Comparison of ENCODE assay signal across 2 cellular contexts in the genomic region with DNA sequence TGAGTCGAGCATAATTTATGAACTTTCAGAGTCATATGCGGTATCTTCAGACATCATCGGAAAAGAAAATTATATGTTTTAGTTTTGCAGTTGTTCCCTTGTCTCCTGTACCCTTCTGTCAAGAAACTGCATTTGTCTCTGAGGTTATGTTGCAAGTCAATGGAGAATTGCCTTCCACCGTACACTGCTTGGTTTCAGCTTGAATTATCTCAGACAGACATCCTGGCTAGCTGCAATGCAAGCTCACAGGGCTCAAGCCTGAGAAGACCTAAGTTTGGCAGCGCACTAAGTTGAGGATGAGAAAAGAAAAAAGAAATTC.
TF ChIP-seq lines count a peak whose summit lies in the region.

No MANE protein-coding gene starts in this region.

TF ChIP-seq in HEK293, 187 proteins besides CTCF, POLR2A, EP300 and RAD21:
- TF ChIP-seq SP7 (tag by site-specific recombination; IDR thresholded peaks at IDR 0.05) (peak; percentile 95), ZNF10 (tag by site-specific recombination; IDR thresholded peaks at IDR 0.05) (peak; percentile 56; the same call in 1 of the 2 replicates), HOXD13 (CRISPR knock-in tag; IDR thresholded peaks at IDR 0.05; ENCODE audit: borderline replicate concordance) (no peak)

TF ChIP-seq in K562, 482 proteins besides CTCF, POLR2A, EP300 and RAD21 (continues in another document):
- no peak for TF ChIP-seq NR2C2 (CRISPR knock-in tag; IDR thresholded peaks at IDR 0.05)
- 0 out of 2 replicates have a peak, but pooled peaks have one; percentile 18 for TF ChIP-seq NR2C2 (tag; IDR thresholded peaks at IDR 0.05)
- peak; percentile 77 for TF ChIP-seq CEBPB (tag; IDR thresholded peaks at IDR 0.05)
- TF ChIP-seq DNMT1 (IDR thresholded peaks at IDR 0.05) = no peak
- TF ChIP-seq, protein P1, sequence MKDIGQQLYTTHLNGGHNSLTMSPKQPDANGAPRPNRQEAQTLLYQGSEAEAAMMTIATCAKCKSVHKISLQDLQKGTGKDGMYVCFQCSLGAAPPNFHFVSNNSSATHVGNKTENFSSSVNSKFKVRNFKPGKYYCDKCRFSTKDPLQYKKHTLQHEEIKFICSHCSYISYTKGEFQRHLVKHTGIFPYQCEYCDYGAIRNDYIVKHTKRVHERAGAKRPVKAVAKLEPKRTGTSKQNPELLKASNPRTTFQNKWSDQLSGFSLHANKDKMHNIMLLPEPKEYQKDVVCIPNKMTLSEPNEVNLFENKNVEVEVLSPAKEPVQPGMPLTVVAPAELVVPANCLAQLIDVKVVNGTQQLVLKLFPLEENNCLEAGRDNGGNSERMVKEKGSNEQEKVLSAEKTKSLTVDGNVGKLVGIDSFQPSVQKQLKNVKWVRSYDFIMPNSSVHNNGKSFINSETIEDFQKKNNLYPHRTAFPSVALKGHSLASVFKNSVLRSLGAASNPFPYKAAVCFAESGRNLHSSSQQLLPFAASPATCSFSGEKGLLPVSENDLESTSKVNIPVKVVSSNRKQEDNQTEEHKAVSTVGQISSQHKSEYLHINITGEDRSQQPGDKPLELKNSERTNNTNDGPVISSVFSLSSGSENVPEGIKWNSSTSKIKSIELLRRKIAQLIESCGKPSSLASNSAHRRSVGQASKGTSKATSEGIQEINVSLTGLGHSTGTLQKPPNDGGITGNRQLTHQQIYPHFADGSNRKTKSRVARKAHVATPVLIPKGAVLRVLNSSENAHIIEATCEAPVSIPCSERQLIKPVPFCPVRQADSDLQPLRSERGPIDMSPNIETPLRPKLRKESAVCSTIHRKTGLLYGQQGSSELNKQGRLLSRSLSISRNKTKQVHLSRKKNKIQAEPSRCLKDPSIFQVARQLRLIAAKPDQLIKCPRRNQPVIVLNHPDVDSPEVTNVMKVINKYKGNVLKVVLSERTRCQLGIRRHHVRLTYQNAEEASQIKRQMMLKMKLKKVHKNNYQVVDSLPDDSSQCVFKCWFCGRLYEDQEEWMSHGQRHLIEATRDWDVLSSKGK (CRISPR knock-in tag; IDR thresholded peaks at IDR 0.05) = no peak
- no peak for TF ChIP-seq MAFK (IDR thresholded peaks at IDR 0.05; ENCODE audit: low read length)
- TF ChIP-seq ZNF12 (CRISPR knock-in tag; IDR thresholded peaks at IDR 0.05) = no peak
- no peak for TF ChIP-seq TEAD4 (IDR thresholded peaks at IDR 0.05; ENCODE audit: low read length)
- no peak for TF ChIP-seq TEAD4 (CRISPR knock-in tag; IDR thresholded peaks at IDR 0.05; ENCODE audit: borderline replicate concordance)
- TF ChIP-seq SAP30 (IDR thresholded peaks at IDR 0.05; ENCODE audit: borderline replicate concordance, insufficient read depth, low read depth, low read length, poor library complexity, severe bottlenecking) = no peak
- no peak for TF ChIP-seq SIN3A (IDR thresholded peaks at IDR 0.05; ENCODE audit: borderline replicate concordance in 2 of 2, control insufficient read depth in 1 of 2, low read depth in 2 of 2, low read length in 2 of 2)
- TF ChIP-seq CBFA2T3 (IDR thresholded peaks at IDR 0.05) = peak; percentile 56
- no peak for TF ChIP-seq SETDB1 (IDR thresholded peaks at IDR 0.05; ENCODE audit: low read length)
- TF ChIP-seq, protein P2, sequence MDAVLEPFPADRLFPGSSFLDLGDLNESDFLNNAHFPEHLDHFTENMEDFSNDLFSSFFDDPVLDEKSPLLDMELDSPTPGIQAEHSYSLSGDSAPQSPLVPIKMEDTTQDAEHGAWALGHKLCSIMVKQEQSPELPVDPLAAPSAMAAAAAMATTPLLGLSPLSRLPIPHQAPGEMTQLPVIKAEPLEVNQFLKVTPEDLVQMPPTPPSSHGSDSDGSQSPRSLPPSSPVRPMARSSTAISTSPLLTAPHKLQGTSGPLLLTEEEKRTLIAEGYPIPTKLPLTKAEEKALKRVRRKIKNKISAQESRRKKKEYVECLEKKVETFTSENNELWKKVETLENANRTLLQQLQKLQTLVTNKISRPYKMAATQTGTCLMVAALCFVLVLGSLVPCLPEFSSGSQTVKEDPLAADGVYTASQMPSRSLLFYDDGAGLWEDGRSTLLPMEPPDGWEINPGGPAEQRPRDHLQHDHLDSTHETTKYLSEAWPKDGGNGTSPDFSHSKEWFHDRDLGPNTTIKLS (IDR thresholded peaks at IDR 0.05; ENCODE audit: borderline replicate concordance, low read depth) = no peak
- TF ChIP-seq POLR2AphosphoS5 (IDR thresholded peaks at IDR 0.05; ENCODE audit: control insufficient read depth, insufficient read depth, low read depth, low read length) = no peak
- no peak for TF ChIP-seq MEF2A (IDR thresholded peaks at IDR 0.05; ENCODE audit: control insufficient read depth, low read depth, low read length)
- TF ChIP-seq, protein P3, sequence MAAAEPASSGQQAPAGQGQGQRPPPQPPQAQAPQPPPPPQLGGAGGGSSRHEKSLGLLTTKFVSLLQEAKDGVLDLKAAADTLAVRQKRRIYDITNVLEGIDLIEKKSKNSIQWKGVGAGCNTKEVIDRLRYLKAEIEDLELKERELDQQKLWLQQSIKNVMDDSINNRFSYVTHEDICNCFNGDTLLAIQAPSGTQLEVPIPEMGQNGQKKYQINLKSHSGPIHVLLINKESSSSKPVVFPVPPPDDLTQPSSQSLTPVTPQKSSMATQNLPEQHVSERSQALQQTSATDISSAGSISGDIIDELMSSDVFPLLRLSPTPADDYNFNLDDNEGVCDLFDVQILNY (CRISPR knock-in tag; IDR thresholded peaks at IDR 0.05) = no peak
- TF ChIP-seq, protein P4, sequence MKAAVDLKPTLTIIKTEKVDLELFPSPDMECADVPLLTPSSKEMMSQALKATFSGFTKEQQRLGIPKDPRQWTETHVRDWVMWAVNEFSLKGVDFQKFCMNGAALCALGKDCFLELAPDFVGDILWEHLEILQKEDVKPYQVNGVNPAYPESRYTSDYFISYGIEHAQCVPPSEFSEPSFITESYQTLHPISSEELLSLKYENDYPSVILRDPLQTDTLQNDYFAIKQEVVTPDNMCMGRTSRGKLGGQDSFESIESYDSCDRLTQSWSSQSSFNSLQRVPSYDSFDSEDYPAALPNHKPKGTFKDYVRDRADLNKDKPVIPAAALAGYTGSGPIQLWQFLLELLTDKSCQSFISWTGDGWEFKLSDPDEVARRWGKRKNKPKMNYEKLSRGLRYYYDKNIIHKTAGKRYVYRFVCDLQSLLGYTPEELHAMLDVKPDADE (conservative IDR thresholded peaks at IDR 0.05; ENCODE audit: control insufficient read depth, low read depth, low read length) = no peak
- TF ChIP-seq, protein P5, sequence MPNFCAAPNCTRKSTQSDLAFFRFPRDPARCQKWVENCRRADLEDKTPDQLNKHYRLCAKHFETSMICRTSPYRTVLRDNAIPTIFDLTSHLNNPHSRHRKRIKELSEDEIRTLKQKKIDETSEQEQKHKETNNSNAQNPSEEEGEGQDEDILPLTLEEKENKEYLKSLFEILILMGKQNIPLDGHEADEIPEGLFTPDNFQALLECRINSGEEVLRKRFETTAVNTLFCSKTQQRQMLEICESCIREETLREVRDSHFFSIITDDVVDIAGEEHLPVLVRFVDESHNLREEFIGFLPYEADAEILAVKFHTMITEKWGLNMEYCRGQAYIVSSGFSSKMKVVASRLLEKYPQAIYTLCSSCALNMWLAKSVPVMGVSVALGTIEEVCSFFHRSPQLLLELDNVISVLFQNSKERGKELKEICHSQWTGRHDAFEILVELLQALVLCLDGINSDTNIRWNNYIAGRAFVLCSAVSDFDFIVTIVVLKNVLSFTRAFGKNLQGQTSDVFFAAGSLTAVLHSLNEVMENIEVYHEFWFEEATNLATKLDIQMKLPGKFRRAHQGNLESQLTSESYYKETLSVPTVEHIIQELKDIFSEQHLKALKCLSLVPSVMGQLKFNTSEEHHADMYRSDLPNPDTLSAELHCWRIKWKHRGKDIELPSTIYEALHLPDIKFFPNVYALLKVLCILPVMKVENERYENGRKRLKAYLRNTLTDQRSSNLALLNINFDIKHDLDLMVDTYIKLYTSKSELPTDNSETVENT (CRISPR knock-in tag; IDR thresholded peaks at IDR 0.05) = no peak
- TF ChIP-seq, protein P6, sequence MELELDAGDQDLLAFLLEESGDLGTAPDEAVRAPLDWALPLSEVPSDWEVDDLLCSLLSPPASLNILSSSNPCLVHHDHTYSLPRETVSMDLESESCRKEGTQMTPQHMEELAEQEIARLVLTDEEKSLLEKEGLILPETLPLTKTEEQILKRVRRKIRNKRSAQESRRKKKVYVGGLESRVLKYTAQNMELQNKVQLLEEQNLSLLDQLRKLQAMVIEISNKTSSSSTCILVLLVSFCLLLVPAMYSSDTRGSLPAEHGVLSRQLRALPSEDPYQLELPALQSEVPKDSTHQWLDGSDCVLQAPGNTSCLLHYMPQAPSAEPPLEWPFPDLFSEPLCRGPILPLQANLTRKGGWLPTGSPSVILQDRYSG (tag; conservative IDR thresholded peaks at IDR 0.05; ENCODE audit: low read depth) = no peak
- peak; percentile 58; the same call in 1 of the 2 replicates for TF ChIP-seq DPF2 (IDR thresholded peaks at IDR 0.05)
- TF ChIP-seq PHF20 (IDR thresholded peaks at IDR 0.05; ENCODE audit: partially characterized antibody) = no peak
- TF ChIP-seq, protein P7, sequence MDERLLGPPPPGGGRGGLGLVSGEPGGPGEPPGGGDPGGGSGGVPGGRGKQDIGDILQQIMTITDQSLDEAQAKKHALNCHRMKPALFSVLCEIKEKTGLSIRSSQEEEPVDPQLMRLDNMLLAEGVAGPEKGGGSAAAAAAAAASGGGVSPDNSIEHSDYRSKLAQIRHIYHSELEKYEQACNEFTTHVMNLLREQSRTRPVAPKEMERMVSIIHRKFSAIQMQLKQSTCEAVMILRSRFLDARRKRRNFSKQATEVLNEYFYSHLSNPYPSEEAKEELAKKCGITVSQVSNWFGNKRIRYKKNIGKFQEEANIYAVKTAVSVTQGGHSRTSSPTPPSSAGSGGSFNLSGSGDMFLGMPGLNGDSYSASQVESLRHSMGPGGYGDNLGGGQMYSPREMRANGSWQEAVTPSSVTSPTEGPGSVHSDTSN (CRISPR knock-in tag; IDR thresholded peaks at IDR 0.05; ENCODE audit: low read depth) = no peak
- TF ChIP-seq, protein P7 (tag; conservative IDR thresholded peaks at IDR 0.05; ENCODE audit: low read depth) = peak; percentile 74
- TF ChIP-seq GATA2 (CRISPR knock-in tag; IDR thresholded peaks at IDR 0.05) = peak; percentile 47; the same call in 1 of the 2 replicates
- TF ChIP-seq BRF1 (IDR thresholded peaks at IDR 0.05; ENCODE audit: borderline replicate concordance, extremely low read depth, insufficient read length) = no peak
- no peak for TF ChIP-seq ZNF668 (CRISPR knock-in tag; IDR thresholded peaks at IDR 0.05)
- TF ChIP-seq CHD2 (IDR thresholded peaks at IDR 0.05; ENCODE audit: low read depth, low read length) = no peak
- TF ChIP-seq CSDE1 (IDR thresholded peaks at IDR 0.05) = no peak
- TF ChIP-seq, protein P8, sequence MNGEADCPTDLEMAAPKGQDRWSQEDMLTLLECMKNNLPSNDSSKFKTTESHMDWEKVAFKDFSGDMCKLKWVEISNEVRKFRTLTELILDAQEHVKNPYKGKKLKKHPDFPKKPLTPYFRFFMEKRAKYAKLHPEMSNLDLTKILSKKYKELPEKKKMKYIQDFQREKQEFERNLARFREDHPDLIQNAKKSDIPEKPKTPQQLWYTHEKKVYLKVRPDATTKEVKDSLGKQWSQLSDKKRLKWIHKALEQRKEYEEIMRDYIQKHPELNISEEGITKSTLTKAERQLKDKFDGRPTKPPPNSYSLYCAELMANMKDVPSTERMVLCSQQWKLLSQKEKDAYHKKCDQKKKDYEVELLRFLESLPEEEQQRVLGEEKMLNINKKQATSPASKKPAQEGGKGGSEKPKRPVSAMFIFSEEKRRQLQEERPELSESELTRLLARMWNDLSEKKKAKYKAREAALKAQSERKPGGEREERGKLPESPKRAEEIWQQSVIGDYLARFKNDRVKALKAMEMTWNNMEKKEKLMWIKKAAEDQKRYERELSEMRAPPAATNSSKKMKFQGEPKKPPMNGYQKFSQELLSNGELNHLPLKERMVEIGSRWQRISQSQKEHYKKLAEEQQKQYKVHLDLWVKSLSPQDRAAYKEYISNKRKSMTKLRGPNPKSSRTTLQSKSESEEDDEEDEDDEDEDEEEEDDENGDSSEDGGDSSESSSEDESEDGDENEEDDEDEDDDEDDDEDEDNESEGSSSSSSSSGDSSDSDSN (IDR thresholded peaks at IDR 0.05; ENCODE audit: borderline replicate concordance in 1 of 2, low read depth in 2 of 2, low read length in 2 of 2) = 0 out of 4 replicates have a peak, but pooled peaks of 1 of the 2 experiments have one; percentile 46
- no peak for TF ChIP-seq ZFX (CRISPR knock-in tag; IDR thresholded peaks at IDR 0.05)
- peak; percentile 87 for TF ChIP-seq MEIS2 (IDR thresholded peaks at IDR 0.05; ENCODE audit: partially characterized antibody)
- no peak for TF ChIP-seq CEBPG (CRISPR knock-in tag; IDR thresholded peaks at IDR 0.05)
- TF ChIP-seq CEBPG (tag; conservative IDR thresholded peaks at IDR 0.05 in 1 of 2, IDR thresholded peaks at IDR 0.05 in 1 of 2) = peak in 1 of 2 experiments; percentile 40; a peak in 1 of 4 replicates
- TF ChIP-seq, protein P9, sequence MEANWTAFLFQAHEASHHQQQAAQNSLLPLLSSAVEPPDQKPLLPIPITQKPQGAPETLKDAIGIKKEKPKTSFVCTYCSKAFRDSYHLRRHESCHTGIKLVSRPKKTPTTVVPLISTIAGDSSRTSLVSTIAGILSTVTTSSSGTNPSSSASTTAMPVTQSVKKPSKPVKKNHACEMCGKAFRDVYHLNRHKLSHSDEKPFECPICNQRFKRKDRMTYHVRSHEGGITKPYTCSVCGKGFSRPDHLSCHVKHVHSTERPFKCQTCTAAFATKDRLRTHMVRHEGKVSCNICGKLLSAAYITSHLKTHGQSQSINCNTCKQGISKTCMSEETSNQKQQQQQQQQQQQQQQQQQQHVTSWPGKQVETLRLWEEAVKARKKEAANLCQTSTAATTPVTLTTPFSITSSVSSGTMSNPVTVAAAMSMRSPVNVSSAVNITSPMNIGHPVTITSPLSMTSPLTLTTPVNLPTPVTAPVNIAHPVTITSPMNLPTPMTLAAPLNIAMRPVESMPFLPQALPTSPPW (CRISPR knock-in tag; IDR thresholded peaks at IDR 0.05) = no peak
- TF ChIP-seq HNRNPLL (IDR thresholded peaks at IDR 0.05; ENCODE audit: low read depth, low read length, poor library complexity, severe bottlenecking) = peak; percentile 60
- no peak for TF ChIP-seq CHD1 (IDR thresholded peaks at IDR 0.05; ENCODE audit: low read length)
- TF ChIP-seq CBX3 (IDR thresholded peaks at IDR 0.05; ENCODE audit: borderline replicate concordance in 1 of 2, low read length in 2 of 2) = no peak
- peak; percentile 30; the same call in 1 of the 2 replicates for TF ChIP-seq TAL1 (IDR thresholded peaks at IDR 0.05)
- TF ChIP-seq RBBP5 (IDR thresholded peaks at IDR 0.05; ENCODE audit: borderline replicate concordance, insufficient read depth, low read length, poor library complexity, severe bottlenecking) = peak; percentile 39
- TF ChIP-seq MCM2 (IDR thresholded peaks at IDR 0.05; ENCODE audit: low read depth) = no peak
- no peak for TF ChIP-seq ZNF217 (CRISPR knock-in tag; IDR thresholded peaks at IDR 0.05)
- TF ChIP-seq MCM5 (IDR thresholded peaks at IDR 0.05; ENCODE audit: low read depth) = no peak
- no peak for TF ChIP-seq PHF8 (IDR thresholded peaks at IDR 0.05; ENCODE audit: borderline replicate concordance, low read length)
- TF ChIP-seq ELF1 (tag; IDR thresholded peaks at IDR 0.05) = no peak
- no peak for TF ChIP-seq DIDO1 (tag; IDR thresholded peaks at IDR 0.05; ENCODE audit: low read depth)
- 0 out of 2 replicates have a peak, but pooled peaks have one; percentile 26 for TF ChIP-seq SMAD4 (CRISPR knock-in tag; conservative IDR thresholded peaks at IDR 0.05)
- TF ChIP-seq DDX20 (tag; IDR thresholded peaks at IDR 0.05; ENCODE audit: low read depth) = no peak
